ENCODE assay signal across 9 cellular contexts in the genomic region with DNA sequence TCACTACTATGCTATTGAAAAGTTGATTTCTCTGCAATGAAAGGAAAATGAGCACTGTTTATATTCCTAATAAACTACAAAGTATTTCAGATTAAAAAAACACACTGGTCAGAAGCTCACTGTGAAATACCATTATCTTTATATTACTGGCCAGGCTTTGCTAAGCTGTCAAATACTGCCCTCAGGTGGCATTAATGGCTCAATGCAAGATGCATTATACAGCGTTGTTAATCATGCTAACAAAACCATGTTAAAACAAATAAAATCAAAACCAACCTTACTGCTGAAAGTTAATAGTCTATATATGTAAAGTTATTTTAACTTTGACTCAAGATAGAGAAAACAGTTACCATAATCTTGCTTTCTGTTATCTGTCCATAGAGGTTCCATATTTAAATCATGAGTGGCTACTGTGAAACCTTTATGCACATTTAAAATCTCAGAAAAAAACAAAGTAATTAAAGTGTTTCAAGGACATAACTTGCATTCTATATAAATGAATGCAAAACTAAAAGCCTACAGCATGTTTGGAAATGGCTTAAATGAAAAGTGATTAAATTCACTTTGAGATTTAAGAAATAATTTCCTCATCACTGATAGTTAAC.
DNase-seq lines count a peak whose midpoint lies in the region; ATAC-seq lines count a peak whose summit lies in the region.
"Had no signal": no experiment of that assay in that cellular context is flagged by ENCODE, and none has a peak within 500 bp of the region (broad histone marks: within the 10 kb centered on the region; RNA-seq: fewer than 3 reads in every experiment).

No MANE protein-coding gene starts in this region.

- no peaks in the 10 kb centered on the region for H3K27me3 ChIP-seq in aorta (ENCODE audit: control insufficient read depth in 1 of 2, insufficient read depth in 2 of 2, low read length in 1 of 2)

- H3K4me3 ChIP-seq in aorta (ENCODE audit: low read length in 2 of 2): no peak overlapping the region

- no peaks in the 10 kb centered on the region for H3K9me3 ChIP-seq in aorta (ENCODE audit: control insufficient read depth, low read length)

- intact Hi-C loops in aorta (cut with DNase I): no loop called here

- H3K27ac Mint-ChIP-seq in activated CD4-positive, alpha-beta memory T cell treated with anti-CD3 and anti-CD28 coated beads, Interleukin-2, amount 10 ng/mL, durations not matched to agents 7 days and 5 days: no peak overlapping the region
- H3K27ac Mint-ChIP-seq: CD8-positive, alpha-beta memory T cell had no signal

- H3K4me3 Mint-ChIP-seq in activated CD4-positive, alpha-beta memory T cell treated with anti-CD3 and anti-CD28 coated beads, Interleukin-2, amount 10 ng/mL, durations not matched to agents 7 days and 5 days: no peak overlapping the region
- H3K4me3 Mint-ChIP-seq: CD8-positive, alpha-beta memory T cell had no signal

- no peaks in the 10 kb centered on the region for H3K9me3 Mint-ChIP-seq in activated CD4-positive, alpha-beta memory T cell treated with anti-CD3 and anti-CD28 coated beads, Interleukin-2, amount 10 ng/mL, durations not matched to agents 7 days and 5 days
- H3K9me3 Mint-ChIP-seq: CD8-positive, alpha-beta memory T cell had no signal

- POLR2A ChIA-PET in activated CD4-positive, alpha-beta memory T cell treated with anti-CD3 and anti-CD28 coated beads, Interleukin-2, amount 10 ng/mL, durations not matched to agents 7 days and 5 days (lab: Charles Lee): interaction anchor here (1.3 kb wide), 1 partner anchor 270 kb away, joined by 4 read pairs; no protein-coding TSS in a partner anchor

- no peaks in the 10 kb centered on the region for H3K4me1 ChIP-seq in aorta (ENCODE audit: control insufficient read depth in 1 of 2, insufficient read depth in 2 of 2, low read length in 2 of 2)

- H3K36me3 Mint-ChIP-seq in activated CD4-positive, alpha-beta memory T cell treated with anti-CD3 and anti-CD28 coated beads, Interleukin-2, amount 10 ng/mL, durations not matched to agents 7 days and 5 days (ENCODE audit: low read depth): peaks cover 4% of the 10 kb centered on the region

- ATAC-seq in HG02678 (IDR thresholded peaks at IDR 0.05; ENCODE audit: unreplicated experiment) (peak; percentile 54), aorta (ENCODE audit: low FRiP score) (no peak)

- 4 to 5% methylated on average over 1 of the region's 1 CpG for WGBS in aorta, 2 donors

- DNase-seq in SIG-M5 treated with dmso at 0.1 percent for 504 hours (lab: John Stamatoyannopoulos, UW; ENCODE audit: unreplicated experiment) (peak; percentile 40), SIG-M5 (lab: John Stamatoyannopoulos, UW) (no peak), NCI-H2196 treated with DMSO at 0.1 percent for 48 hours (lab: John Stamatoyannopoulos, UW; ENCODE audit: unreplicated experiment) (peak; percentile 2), glomerular visceral epithelial cell (ENCODE audit: extremely low spot score) (peak; percentile 56), retina (peak; percentile 27), aorta (no peak)
- DNase-seq in activated CD4-positive, alpha-beta memory T cell treated with anti-CD3 and anti-CD28 coated beads, Interleukin-2, amount 10 ng/mL, durations not matched to agents 7 days and 5 days: peak; percentile 39

- H3K36me3 ChIP-seq in aorta (ENCODE audit: control insufficient read depth in 1 of 2, insufficient read depth in 2 of 2, low read length in 1 of 2): peaks cover 3% of the 10 kb centered on the region in 2 donors

- H3K4me1 Mint-ChIP-seq in activated CD4-positive, alpha-beta memory T cell treated with anti-CD3 and anti-CD28 coated beads, Interleukin-2, amount 10 ng/mL, durations not matched to agents 7 days and 5 days: peaks cover 22% of the 10 kb centered on the region

- no peak overlapping the region for H3K27ac ChIP-seq in aorta (ENCODE audit: low read depth in 1 of 2, low read length in 2 of 2)

- CTCF ChIA-PET in activated CD4-positive, alpha-beta memory T cell treated with anti-CD3 and anti-CD28 coated beads, Interleukin-2, amount 10 ng/mL, durations not matched to agents 7 days and 5 days (lab: Charles Lee): interaction anchor here (0.6 to 3.8 kb wide), 12 partner anchors 8 to 456 kb away, joined by 3 to 21 read pairs (median 4); a partner anchor contains a TSS

- no peaks in the 10 kb centered on the region for H3K27me3 Mint-ChIP-seq in activated CD4-positive, alpha-beta memory T cell treated with anti-CD3 and anti-CD28 coated beads, Interleukin-2, amount 10 ng/mL, durations not matched to agents 7 days and 5 days
- H3K27me3 Mint-ChIP-seq: CD8-positive, alpha-beta memory T cell had no signal

Comparison
In these comparisons a context has a peak if more than half of its experiments do, and no peak if none do; other contexts are left out.
1. DNase-seq: peak in SIG-M5 treated with dmso at 0.1 percent for 504 hours (single experiment), NCI-H2196 treated with DMSO at 0.1 percent for 48 hours (single experiment), activated CD4-positive, alpha-beta memory T cell treated with anti-CD3 and anti-CD28 coated beads, Interleukin-2, amount 10 ng/mL, durations not matched to agents 7 days and 5 days (single experiment), glomerular visceral epithelial cell (single experiment) and retina (single experiment); none in SIG-M5 (single experiment) and aorta (0 of 2).